Comparison of ENCODE assay signal across 1 cellular context in genomic region chr11:96173906-96174305, GRCh38.
TF ChIP-seq lines count a peak whose summit lies in the region.

No MANE protein-coding gene starts in this region.

TF ChIP-seq in GM23338, 12 proteins besides CTCF, POLR2A, EP300 and RAD21 (continued from another document):
- TF ChIP-seq ZNF462 (CRISPR knock-in tag; IDR thresholded peaks at IDR 0.05) (no peak), EZH2 (IDR thresholded peaks at IDR 0.05; ENCODE audit: low read depth, unreplicated experiment) (no peak), POLR2AphosphoS5 (IDR thresholded peaks at IDR 0.05; ENCODE audit: low read depth) (no peak), JUNB (IDR thresholded peaks at IDR 0.05; ENCODE audit: unreplicated experiment) (no peak), EZH2phosphoT487 (IDR thresholded peaks at IDR 0.05; ENCODE audit: unreplicated experiment) (no peak)
